8 cellular contexts compared by ENCODE assay signal in genomic region chr20:59940129-59940955, GRCh38. TPM values are rescaled to one million over a fixed set of nuclear protein-coding genes. Genes with fewer than 3 reads are reported as not detected.
A peak's percentile ranks its signal among the peaks of the same experiment; 100 is the strongest.
DNase-seq lines count a peak whose midpoint lies in the region; ATAC-seq and TF ChIP-seq lines count a peak whose summit lies in the region.

Gene FAM217B (plus strand): TSS chr20:59940389. CDS start chr20:59943944, 3,555 bp downstream.
Gene PPP1R3D (minus strand): TSS chr20:59940305. CDS start chr20:59939931, 374 bp downstream.

- H3K27me3 Mint-ChIP-seq in chondrocyte (ENCODE audit: low read depth): no peaks in the 10 kb centered on the region

- ATAC-seq in GM19043 (IDR thresholded peaks at IDR 0.05; ENCODE audit: low read depth, unreplicated experiment): peak; percentile 87
- ATAC-seq in HG03354 (IDR thresholded peaks at IDR 0.05; ENCODE audit: poor library complexity, severe bottlenecking, unreplicated experiment): peak; percentile 93

- peaks cover 6% of the 10 kb centered on the region for H3K36me3 Mint-ChIP-seq in chondrocyte (ENCODE audit: low read depth)

- peak within 1 kb of the TSS; percentile 87 for H3K4me3 Mint-ChIP-seq in chondrocyte (ENCODE audit: unreplicated experiment)

- H3K4me1 Mint-ChIP-seq in chondrocyte (ENCODE audit: low read depth): peaks cover 45% of the 10 kb centered on the region

- peak within 1 kb of the TSS; percentile 97 for H3K27ac Mint-ChIP-seq in chondrocyte (ENCODE audit: unreplicated experiment)

- DNase-seq in AML-193 (lab: John Stamatoyannopoulos, UW): peak; percentile 90 to 91
- DNase-seq in NCI-H446 (lab: John Stamatoyannopoulos, UW): peak; percentile 69 to 93
- peak; percentile 86 to 87 for DNase-seq in activated CD4-positive, alpha-beta T cell treated with anti-CD3 and anti-CD28 coated beads for 24 hours (ENCODE audit: low read depth in 2 of 2)
- DNase-seq in chondrocyte (ENCODE audit: low spot score): peak; percentile 98
- DNase-seq in kidney tubule cell (ENCODE audit: low spot score): peak; percentile 96
- peak; percentile 67 to 77 for DNase-seq in stimulated activated CD4-positive, alpha-beta T cell treated with anti-CD3 and anti-CD28 coated beads, Interleukin-1b, Interleukin-23, amount 100 ng/mL, for 1 hour (ENCODE audit: low read depth in 2 of 2)

- no peaks in the 10 kb centered on the region for H3K9me3 Mint-ChIP-seq in chondrocyte (ENCODE audit: low read depth)

- TF ChIP-seq CTCF in chondrocyte (IDR thresholded peaks at IDR 0.05): peak; percentile 49

RNA-seq across cellular contexts. Expression of gene FAM217B, which starts in this region (rescaled TPM):
- total RNA-seq in chondrocyte: 12.7 to 14.0 TPM (median 13.7 TPM) in 3 replicates

RNA-seq across cellular contexts. Expression of gene PPP1R3D, which starts in this region (rescaled TPM):
- 5.5 to 6.0 TPM (median 5.8 TPM) in 3 replicates for total RNA-seq in chondrocyte

Comparison
In these comparisons a context has a peak if more than half of its experiments do, and no peak if none do; other contexts are left out.
1. Peak in every context shown above with its lines: DNase-seq and ATAC-seq.